9 cellular contexts compared by ENCODE assay signal in the genomic region with DNA sequence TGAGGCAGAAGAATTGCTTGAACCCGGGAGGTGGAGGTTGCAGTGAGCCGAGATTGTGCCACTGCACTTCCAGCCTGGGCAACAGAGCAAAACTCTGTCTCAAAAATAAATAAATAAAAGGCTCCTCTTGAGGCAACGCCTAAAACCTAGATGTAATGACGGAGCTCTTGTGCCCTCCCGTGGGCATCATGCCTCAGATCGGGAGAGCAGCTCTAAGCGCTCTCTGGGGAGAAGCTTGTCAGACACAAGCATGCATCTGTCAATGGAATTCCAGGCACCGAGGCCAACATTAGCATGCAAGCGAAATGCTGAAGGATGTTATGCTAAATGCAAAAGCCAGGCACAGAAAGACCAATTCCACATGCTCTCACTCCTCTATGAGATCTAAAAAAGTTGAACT.
DNase-seq lines count a peak whose midpoint lies in the region; ATAC-seq and TF ChIP-seq lines count a peak whose summit lies in the region.
"Had no signal": no experiment of that assay in that cellular context is flagged by ENCODE, and none has a peak within 500 bp of the region (broad histone marks: within the 10 kb centered on the region; RNA-seq: fewer than 3 reads in every experiment).

No MANE protein-coding gene starts in this region.

- H3K4me3 ChIP-seq in GM06990 (replicated peaks; ENCODE audit: low read depth, low read length): no peak overlapping the region
- H3K4me3 ChIP-seq in astrocyte of the spinal cord (ENCODE audit: low read depth, low read length): no peak overlapping the region
- H3K4me3 ChIP-seq: uterus had no signal

- peak; percentile 15 for TF ChIP-seq CTCF in GM06990 (IDR thresholded peaks at IDR 0.05; ENCODE audit: insufficient read depth, low read length, poor library complexity, severe bottlenecking)
- peak; percentile 44 for TF ChIP-seq CTCF in astrocyte of the spinal cord (IDR thresholded peaks at IDR 0.05; ENCODE audit: low read depth, low read length)

- H3K36me3 ChIP-seq in GM06990 (ENCODE audit: control insufficient read depth, insufficient read depth, low read length): no peaks in the 10 kb centered on the region
- H3K36me3 ChIP-seq: uterus had no signal

- H3K27me3 ChIP-seq in GM06990 (replicated peaks; ENCODE audit: control insufficient read depth, insufficient read depth, low read length): no peaks in the 10 kb centered on the region; the same call in none of the 2 replicates
- H3K27me3 ChIP-seq: uterus had no signal

- DNase-seq in GM06990 (ENCODE audit: extremely low read depth, insufficient read length) (no peak), NCI-H226 (peak; percentile 33), astrocyte of the spinal cord (ENCODE audit: low read depth, low spot score) (peak; percentile 66), islet precursor cell (peak; percentile 57), HuH-7.5 (ENCODE audit: low spot score) (no peak)
- no peak for DNase-seq in stimulated activated CD4-positive, alpha-beta T cell treated with anti-CD3 and anti-CD28 coated beads, Interleukin-12 subunit alpha, Interleukin-12 subunit beta, amount 100 ng/mL, for 4 hours

- in situ Hi-C loops in astrocyte of the spinal cord (cut with HindIII; ENCODE audit: low sequenced_read_pairs): no loop called here

- ATAC-seq in HG03280 (IDR thresholded peaks at IDR 0.05; ENCODE audit: unreplicated experiment) (no peak), GM21737 (IDR thresholded peaks at IDR 0.05; ENCODE audit: unreplicated experiment) (no peak)

Comparison
In these comparisons a context has a peak if more than half of its experiments do, and no peak if none do; other contexts are left out.
1. DNase-seq: peak in NCI-H226 (single experiment), astrocyte of the spinal cord (single experiment) and islet precursor cell (single experiment); none in GM06990 (single experiment), HuH-7.5 (single experiment) and stimulated activated CD4-positive, alpha-beta T cell treated with anti-CD3 and anti-CD28 coated beads, Interleukin-12 subunit alpha, Interleukin-12 subunit beta, amount 100 ng/mL, for 4 hours (single experiment).